ENCODE assay signal across 8 cellular contexts in the genomic region with DNA sequence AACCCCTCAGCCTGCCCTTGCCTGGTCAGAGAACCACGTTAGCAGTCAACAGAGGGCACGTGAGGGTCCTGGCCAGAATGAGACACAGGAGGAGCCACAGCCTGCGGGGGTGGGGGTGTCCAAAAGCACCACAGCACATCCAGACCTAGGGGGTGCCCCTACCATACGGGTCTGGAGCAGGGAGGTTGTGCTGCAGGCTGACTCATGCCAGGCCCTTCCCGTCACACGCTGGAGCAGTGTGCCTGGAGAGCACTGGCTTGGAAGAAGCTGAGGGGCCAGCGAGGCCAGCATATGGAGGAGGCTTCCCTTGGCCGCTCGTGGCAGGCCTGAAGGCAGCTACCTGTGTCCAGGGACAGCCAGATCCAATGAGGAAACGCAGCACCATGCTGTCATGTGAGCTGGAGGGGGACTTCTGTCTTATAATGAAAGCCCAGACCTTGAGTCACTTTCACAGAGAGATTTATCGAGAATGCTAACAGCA. TPM values are rescaled to one million over a fixed set of nuclear protein-coding genes. Genes with fewer than 3 reads are reported as not detected.
DNase-seq lines count a peak whose midpoint lies in the region; ATAC-seq and TF ChIP-seq lines count a peak whose summit lies in the region.

No MANE protein-coding gene starts in this region.

- H3K4me3 ChIP-seq in RWPE2 (ENCODE audit: severe bottlenecking): no peak overlapping the region

- peaks cover 8% of the 10 kb centered on the region for H3K4me1 Mint-ChIP-seq in activated CD4-positive, alpha-beta T cell treated with anti-CD3 and anti-CD28 coated beads, Interleukin-2, amount 10 ng/mL, durations not matched to agents 24 days and 14 days
- H3K4me1 Mint-ChIP-seq in stimulated activated memory B cell treated with anti-CD40 and anti-IgM and Interleukin-4, amounts not matched to agents 10 μg/mL and 1 μg/mL and 100 μg/mL, for 72 hours: peaks cover 13% of the 10 kb centered on the region

- no peaks in the 10 kb centered on the region for H3K9me3 Mint-ChIP-seq in activated CD4-positive, alpha-beta T cell treated with anti-CD3 and anti-CD28 coated beads, Interleukin-2, amount 10 ng/mL, durations not matched to agents 24 days and 14 days
- no peaks in the 10 kb centered on the region for H3K9me3 Mint-ChIP-seq in stimulated activated memory B cell treated with anti-CD40 and anti-IgM and Interleukin-4, amounts not matched to agents 10 μg/mL and 1 μg/mL and 100 μg/mL, for 72 hours

- intact Hi-C loops in activated CD4-positive, alpha-beta T cell treated with anti-CD3 and anti-CD28 coated beads, Interleukin-2, amount 10 ng/mL, durations not matched to agents 24 days and 14 days (cut with micrococcal nuclease): loop anchor here (2.0 kb wide), 2 partner anchors 20 to 50 kb away; partner anchors contain the start of gene HCFC1

- TF ChIP-seq POLR2A in erythroblast (IDR thresholded peaks at IDR 0.05; ENCODE audit: low read length): no peak

- no peak for TF ChIP-seq CTCF in RWPE2 (IDR thresholded peaks at IDR 0.05; ENCODE audit: poor library complexity, severe bottlenecking)

- peak overlapping the region; percentile 79 for H3K27ac ChIP-seq in RWPE2 (ENCODE audit: poor library complexity, severe bottlenecking)

- H3K36me3 Mint-ChIP-seq in activated CD4-positive, alpha-beta T cell treated with anti-CD3 and anti-CD28 coated beads, Interleukin-2, amount 10 ng/mL, durations not matched to agents 24 days and 14 days (ENCODE audit: low read depth): peaks cover 13% of the 10 kb centered on the region
- peaks cover 6% of the 10 kb centered on the region for H3K36me3 Mint-ChIP-seq in stimulated activated memory B cell treated with anti-CD40 and anti-IgM and Interleukin-4, amounts not matched to agents 10 μg/mL and 1 μg/mL and 100 μg/mL, for 72 hours

- ATAC-seq in RWPE2 (ENCODE audit: low read depth) (no peak; the same call in 2 of the 3 replicates), HG02763 (IDR thresholded peaks at IDR 0.05; ENCODE audit: unreplicated experiment) (no peak), HG02571 (IDR thresholded peaks at IDR 0.05; ENCODE audit: unreplicated experiment) (no peak)
- no peak for ATAC-seq in stimulated activated memory B cell treated with anti-CD40 and anti-IgM and Interleukin-4, amounts not matched to agents 10 μg/mL and 1 μg/mL and 100 μg/mL, for 72 hours

- peak overlapping the region; percentile 92 for H3K4me3 Mint-ChIP-seq in activated CD4-positive, alpha-beta T cell treated with anti-CD3 and anti-CD28 coated beads, Interleukin-2, amount 10 ng/mL, durations not matched to agents 24 days and 14 days
- H3K4me3 Mint-ChIP-seq in stimulated activated memory B cell treated with anti-CD40 and anti-IgM and Interleukin-4, amounts not matched to agents 10 μg/mL and 1 μg/mL and 100 μg/mL, for 72 hours: no peak overlapping the region

- H3K36me3 ChIP-seq in RWPE2 (ENCODE audit: low read depth): peaks cover 18% of the 10 kb centered on the region

- no peaks in the 10 kb centered on the region for H3K27me3 ChIP-seq in RWPE2 (ENCODE audit: insufficient read depth, poor library complexity, severe bottlenecking)

- no peaks in the 10 kb centered on the region for H3K27me3 Mint-ChIP-seq in activated CD4-positive, alpha-beta T cell treated with anti-CD3 and anti-CD28 coated beads, Interleukin-2, amount 10 ng/mL, durations not matched to agents 24 days and 14 days
- H3K27me3 Mint-ChIP-seq in stimulated activated memory B cell treated with anti-CD40 and anti-IgM and Interleukin-4, amounts not matched to agents 10 μg/mL and 1 μg/mL and 100 μg/mL, for 72 hours: no peaks in the 10 kb centered on the region

- peak overlapping the region; percentile 76 for H3K27ac Mint-ChIP-seq in activated CD4-positive, alpha-beta T cell treated with anti-CD3 and anti-CD28 coated beads, Interleukin-2, amount 10 ng/mL, durations not matched to agents 24 days and 14 days
- H3K27ac Mint-ChIP-seq in stimulated activated memory B cell treated with anti-CD40 and anti-IgM and Interleukin-4, amounts not matched to agents 10 μg/mL and 1 μg/mL and 100 μg/mL, for 72 hours: peak overlapping the region; percentile 97

- DNase-seq in activated CD4-positive, alpha-beta T cell treated with anti-CD3 and anti-CD28 coated beads, Interleukin-2, amount 10 ng/mL, durations not matched to agents 24 days and 14 days: peak; percentile 57
- DNase-seq in activated CD4-positive, alpha-beta T cell treated with anti-CD3 and anti-CD28 coated beads for 1 hour: no peak
- no peak for DNase-seq in RWPE2 (ENCODE audit: low spot score)
- peak; percentile 17 to 27 for DNase-seq in erythroblast (lab: John Stamatoyannopoulos, UW)
- no peak for DNase-seq in NCI-H1092 treated with DMSO at 0.1 percent for 48 hours (lab: John Stamatoyannopoulos, UW)

- H3K4me1 ChIP-seq in RWPE2 (ENCODE audit: insufficient read depth, poor library complexity, severe bottlenecking): no peaks in the 10 kb centered on the region

- H3K9me3 ChIP-seq in RWPE2 (ENCODE audit: severe bottlenecking): no peaks in the 10 kb centered on the region

RNA-seq across cellular contexts. Expression of gene IRAK1, which starts 1.5 kb away (rescaled TPM):
- 177 and 192 TPM in 2 replicates for total RNA-seq in activated CD4-positive, alpha-beta T cell treated with anti-CD3 and anti-CD28 coated beads, Interleukin-2, amount 10 ng/mL, durations not matched to agents 24 days and 14 days

RNA-seq across cellular contexts. Expression of gene TMEM187, which starts 48.6 kb away (rescaled TPM):
- 2.4 and 3.8 TPM in 2 replicates for total RNA-seq in activated CD4-positive, alpha-beta T cell treated with anti-CD3 and anti-CD28 coated beads, Interleukin-2, amount 10 ng/mL, durations not matched to agents 24 days and 14 days

RNA-seq across cellular contexts. Expression of gene HCFC1, which starts 49.6 kb away (rescaled TPM):
- total RNA-seq in activated CD4-positive, alpha-beta T cell treated with anti-CD3 and anti-CD28 coated beads, Interleukin-2, amount 10 ng/mL, durations not matched to agents 24 days and 14 days: 107 and 109 TPM in 2 replicates

Comparison
In these comparisons a context has a peak if more than half of its experiments do, and no peak if none do; other contexts are left out.
1. DNase-seq: peak in activated CD4-positive, alpha-beta T cell treated with anti-CD3 and anti-CD28 coated beads, Interleukin-2, amount 10 ng/mL, durations not matched to agents 24 days and 14 days (single experiment) and erythroblast (2 of 2); none in activated CD4-positive, alpha-beta T cell treated with anti-CD3 and anti-CD28 coated beads for 1 hour (single experiment), RWPE2 (single experiment) and NCI-H1092 treated with DMSO at 0.1 percent for 48 hours (single experiment).